In the genomic region with DNA sequence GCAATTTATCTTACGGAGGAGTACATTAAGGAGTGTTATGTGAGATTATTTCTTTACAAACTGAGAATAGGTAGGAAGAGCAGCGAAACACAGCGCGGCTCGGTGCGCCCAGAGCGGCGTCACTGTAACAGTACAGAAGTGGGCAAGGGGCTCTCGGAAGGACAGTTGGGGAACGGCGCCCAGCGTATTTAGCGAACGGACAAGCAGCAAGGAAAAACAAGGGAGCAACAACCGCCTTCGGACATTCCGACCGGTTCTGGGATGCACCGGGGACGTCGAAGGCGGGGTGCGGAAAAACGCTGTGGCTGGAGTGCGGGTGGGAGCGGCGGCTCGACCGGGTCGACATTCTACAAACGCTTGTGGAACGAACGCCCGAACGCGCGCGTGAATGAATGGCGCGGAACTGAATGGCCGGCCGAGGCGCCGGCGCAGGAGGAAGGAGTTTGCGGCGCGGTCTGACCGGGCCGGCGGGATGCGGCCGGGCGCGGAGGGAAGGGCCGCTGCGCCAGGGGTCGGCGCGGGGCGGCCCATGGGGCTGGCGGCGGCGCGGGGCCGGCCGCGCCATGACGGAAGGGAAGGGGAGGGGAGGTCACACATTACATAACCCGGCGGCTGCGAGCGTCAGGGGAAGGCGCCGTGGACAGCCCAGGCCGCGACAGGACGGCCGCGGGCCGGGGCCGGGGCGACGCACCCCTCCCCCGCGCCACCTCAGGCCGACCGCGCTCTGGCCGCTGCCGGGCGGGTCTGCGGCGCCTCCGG, we compare ENCODE assay signal across 1 cellular context.
A peak's percentile ranks its signal among the peaks of the same experiment; 100 is the strongest.
TF ChIP-seq lines count a peak whose summit lies in the region.

No MANE protein-coding gene starts in this region.

TF ChIP-seq in HepG2, 621 proteins besides CTCF, POLR2A, EP300 and RAD21 (continued from another document and continues in another):
- TF ChIP-seq ZNF768 (CRISPR knock-in tag; IDR thresholded peaks at IDR 0.05) (no peak; the same call in 1 of the 2 replicates), ZNF557 (CRISPR knock-in tag; IDR thresholded peaks at IDR 0.05) (no peak), ZNF264 (CRISPR knock-in tag; IDR thresholded peaks at IDR 0.05) (no peak), ZNF75D (CRISPR knock-in tag; IDR thresholded peaks at IDR 0.05; ENCODE audit: borderline replicate concordance) (no peak), POLR2AphosphoS5 (IDR thresholded peaks at IDR 0.05; ENCODE audit: low read depth, low read length) (peak; percentile 9; the same call in 1 of the 2 replicates), ZNF550 (CRISPR knock-in tag; IDR thresholded peaks at IDR 0.05; ENCODE audit: borderline replicate concordance) (no peak), SMAD3 (CRISPR knock-in tag; IDR thresholded peaks at IDR 0.05) (peak; percentile 1; the same call in 1 of the 2 replicates), KDM5B (CRISPR knock-in tag; IDR thresholded peaks at IDR 0.05; ENCODE audit: borderline replicate concordance) (peak; percentile 73; the same call in 1 of the 2 replicates), RBM22 (optimal IDR thresholded peaks at IDR 0.05; ENCODE audit: low read length) (no peak), ZBTB1 (CRISPR knock-in tag; IDR thresholded peaks at IDR 0.05; ENCODE audit: borderline replicate concordance) (no peak), ZNF251 (CRISPR knock-in tag; IDR thresholded peaks at IDR 0.05) (no peak), SRF (IDR thresholded peaks at IDR 0.05; ENCODE audit: low read depth, low read length) (no peak), MIXL1 (CRISPR knock-in tag; IDR thresholded peaks at IDR 0.05) (no peak), ZNF317 (CRISPR knock-in tag; IDR thresholded peaks at IDR 0.05) (0 out of 2 replicates have a peak, but pooled peaks have one; percentile 48), ZNF678 (CRISPR knock-in tag; IDR thresholded peaks at IDR 0.05) (no peak), ZSCAN25 (CRISPR knock-in tag; IDR thresholded peaks at IDR 0.05) (no peak), RFXANK (CRISPR knock-in tag; IDR thresholded peaks at IDR 0.05) (0 out of 2 replicates have a peak, but pooled peaks have one; percentile 15), SP1 (IDR thresholded peaks at IDR 0.05) (no peak), SP1 (CRISPR knock-in tag; IDR thresholded peaks at IDR 0.05) (no peak; the same call in 1 of the 2 replicates), BRD4 (CRISPR knock-in tag; IDR thresholded peaks at IDR 0.05) (peak; percentile 50; the same call in 1 of the 2 replicates), ZNF761 (CRISPR knock-in tag; conservative IDR thresholded peaks at IDR 0.05) (no peak), IKZF1 (IDR thresholded peaks at IDR 0.05) (no peak), MEIS1 (CRISPR knock-in tag; IDR thresholded peaks at IDR 0.05; ENCODE audit: borderline replicate concordance) (no peak), ZNF33A (CRISPR knock-in tag; IDR thresholded peaks at IDR 0.05; ENCODE audit: borderline replicate concordance) (no peak), GABPB1 (CRISPR knock-in tag; IDR thresholded peaks at IDR 0.05) (peak; percentile 38; the same call in 1 of the 2 replicates), HCFC1 (IDR thresholded peaks at IDR 0.05; ENCODE audit: low read depth, low read length) (no peak), NR1H2 (CRISPR knock-in tag; IDR thresholded peaks at IDR 0.05; ENCODE audit: borderline replicate concordance, low read depth) (no peak), SNAPC2 (CRISPR knock-in tag; IDR thresholded peaks at IDR 0.05) (no peak), MYC (CRISPR knock-in tag; IDR thresholded peaks at IDR 0.05; ENCODE audit: borderline replicate concordance) (peak; percentile 51; the same call in 1 of the 2 replicates), ZFP36L2 (CRISPR knock-in tag; IDR thresholded peaks at IDR 0.05) (no peak), AHR (CRISPR knock-in tag; IDR thresholded peaks at IDR 0.05) (no peak; the same call in 1 of the 2 replicates), EZH2 (conservative IDR thresholded peaks at IDR 0.05; ENCODE audit: low read depth, low read length) (no peak), HOXA7 (CRISPR knock-in tag; IDR thresholded peaks at IDR 0.05) (no peak), ZNF12 (CRISPR knock-in tag; IDR thresholded peaks at IDR 0.05) (no peak), MBNL3 (CRISPR knock-in tag; conservative IDR thresholded peaks at IDR 0.05) (no peak)
- TF ChIP-seq, protein P1, sequence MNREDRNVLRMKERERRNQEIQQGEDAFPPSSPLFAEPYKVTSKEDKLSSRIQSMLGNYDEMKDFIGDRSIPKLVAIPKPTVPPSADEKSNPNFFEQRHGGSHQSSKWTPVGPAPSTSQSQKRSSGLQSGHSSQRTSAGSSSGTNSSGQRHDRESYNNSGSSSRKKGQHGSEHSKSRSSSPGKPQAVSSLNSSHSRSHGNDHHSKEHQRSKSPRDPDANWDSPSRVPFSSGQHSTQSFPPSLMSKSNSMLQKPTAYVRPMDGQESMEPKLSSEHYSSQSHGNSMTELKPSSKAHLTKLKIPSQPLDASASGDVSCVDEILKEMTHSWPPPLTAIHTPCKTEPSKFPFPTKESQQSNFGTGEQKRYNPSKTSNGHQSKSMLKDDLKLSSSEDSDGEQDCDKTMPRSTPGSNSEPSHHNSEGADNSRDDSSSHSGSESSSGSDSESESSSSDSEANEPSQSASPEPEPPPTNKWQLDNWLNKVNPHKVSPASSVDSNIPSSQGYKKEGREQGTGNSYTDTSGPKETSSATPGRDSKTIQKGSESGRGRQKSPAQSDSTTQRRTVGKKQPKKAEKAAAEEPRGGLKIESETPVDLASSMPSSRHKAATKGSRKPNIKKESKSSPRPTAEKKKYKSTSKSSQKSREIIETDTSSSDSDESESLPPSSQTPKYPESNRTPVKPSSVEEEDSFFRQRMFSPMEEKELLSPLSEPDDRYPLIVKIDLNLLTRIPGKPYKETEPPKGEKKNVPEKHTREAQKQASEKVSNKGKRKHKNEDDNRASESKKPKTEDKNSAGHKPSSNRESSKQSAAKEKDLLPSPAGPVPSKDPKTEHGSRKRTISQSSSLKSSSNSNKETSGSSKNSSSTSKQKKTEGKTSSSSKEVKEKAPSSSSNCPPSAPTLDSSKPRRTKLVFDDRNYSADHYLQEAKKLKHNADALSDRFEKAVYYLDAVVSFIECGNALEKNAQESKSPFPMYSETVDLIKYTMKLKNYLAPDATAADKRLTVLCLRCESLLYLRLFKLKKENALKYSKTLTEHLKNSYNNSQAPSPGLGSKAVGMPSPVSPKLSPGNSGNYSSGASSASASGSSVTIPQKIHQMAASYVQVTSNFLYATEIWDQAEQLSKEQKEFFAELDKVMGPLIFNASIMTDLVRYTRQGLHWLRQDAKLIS (CRISPR knock-in tag; IDR thresholded peaks at IDR 0.05), result peak; percentile 64; the same call in 1 of the 2 replicates
- TF ChIP-seq, protein P2, sequence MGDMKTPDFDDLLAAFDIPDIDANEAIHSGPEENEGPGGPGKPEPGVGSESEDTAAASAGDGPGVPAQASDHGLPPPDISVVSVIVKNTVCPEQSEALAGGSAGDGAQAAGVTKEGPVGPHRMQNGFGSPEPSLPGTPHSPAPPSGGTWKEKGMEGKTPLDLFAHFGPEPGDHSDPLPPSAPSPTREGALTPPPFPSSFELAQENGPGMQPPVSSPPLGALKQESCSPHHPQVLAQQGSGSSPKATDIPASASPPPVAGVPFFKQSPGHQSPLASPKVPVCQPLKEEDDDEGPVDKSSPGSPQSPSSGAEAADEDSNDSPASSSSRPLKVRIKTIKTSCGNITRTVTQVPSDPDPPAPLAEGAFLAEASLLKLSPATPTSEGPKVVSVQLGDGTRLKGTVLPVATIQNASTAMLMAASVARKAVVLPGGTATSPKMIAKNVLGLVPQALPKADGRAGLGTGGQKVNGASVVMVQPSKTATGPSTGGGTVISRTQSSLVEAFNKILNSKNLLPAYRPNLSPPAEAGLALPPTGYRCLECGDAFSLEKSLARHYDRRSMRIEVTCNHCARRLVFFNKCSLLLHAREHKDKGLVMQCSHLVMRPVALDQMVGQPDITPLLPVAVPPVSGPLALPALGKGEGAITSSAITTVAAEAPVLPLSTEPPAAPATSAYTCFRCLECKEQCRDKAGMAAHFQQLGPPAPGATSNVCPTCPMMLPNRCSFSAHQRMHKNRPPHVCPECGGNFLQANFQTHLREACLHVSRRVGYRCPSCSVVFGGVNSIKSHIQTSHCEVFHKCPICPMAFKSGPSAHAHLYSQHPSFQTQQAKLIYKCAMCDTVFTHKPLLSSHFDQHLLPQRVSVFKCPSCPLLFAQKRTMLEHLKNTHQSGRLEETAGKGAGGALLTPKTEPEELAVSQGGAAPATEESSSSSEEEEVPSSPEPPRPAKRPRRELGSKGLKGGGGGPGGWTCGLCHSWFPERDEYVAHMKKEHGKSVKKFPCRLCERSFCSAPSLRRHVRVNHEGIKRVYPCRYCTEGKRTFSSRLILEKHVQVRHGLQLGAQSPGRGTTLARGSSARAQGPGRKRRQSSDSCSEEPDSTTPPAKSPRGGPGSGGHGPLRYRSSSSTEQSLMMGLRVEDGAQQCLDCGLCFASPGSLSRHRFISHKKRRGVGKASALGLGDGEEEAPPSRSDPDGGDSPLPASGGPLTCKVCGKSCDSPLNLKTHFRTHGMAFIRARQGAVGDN (CRISPR knock-in tag; IDR thresholded peaks at IDR 0.05), result peak; percentile 61
- TF ChIP-seq, protein P3, sequence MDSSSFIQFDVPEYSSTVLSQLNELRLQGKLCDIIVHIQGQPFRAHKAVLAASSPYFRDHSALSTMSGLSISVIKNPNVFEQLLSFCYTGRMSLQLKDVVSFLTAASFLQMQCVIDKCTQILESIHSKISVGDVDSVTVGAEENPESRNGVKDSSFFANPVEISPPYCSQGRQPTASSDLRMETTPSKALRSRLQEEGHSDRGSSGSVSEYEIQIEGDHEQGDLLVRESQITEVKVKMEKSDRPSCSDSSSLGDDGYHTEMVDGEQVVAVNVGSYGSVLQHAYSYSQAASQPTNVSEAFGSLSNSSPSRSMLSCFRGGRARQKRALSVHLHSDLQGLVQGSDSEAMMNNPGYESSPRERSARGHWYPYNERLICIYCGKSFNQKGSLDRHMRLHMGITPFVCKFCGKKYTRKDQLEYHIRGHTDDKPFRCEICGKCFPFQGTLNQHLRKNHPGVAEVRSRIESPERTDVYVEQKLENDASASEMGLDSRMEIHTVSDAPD (CRISPR knock-in tag; IDR thresholded peaks at IDR 0.05), result no peak
- TF ChIP-seq, protein P4, sequence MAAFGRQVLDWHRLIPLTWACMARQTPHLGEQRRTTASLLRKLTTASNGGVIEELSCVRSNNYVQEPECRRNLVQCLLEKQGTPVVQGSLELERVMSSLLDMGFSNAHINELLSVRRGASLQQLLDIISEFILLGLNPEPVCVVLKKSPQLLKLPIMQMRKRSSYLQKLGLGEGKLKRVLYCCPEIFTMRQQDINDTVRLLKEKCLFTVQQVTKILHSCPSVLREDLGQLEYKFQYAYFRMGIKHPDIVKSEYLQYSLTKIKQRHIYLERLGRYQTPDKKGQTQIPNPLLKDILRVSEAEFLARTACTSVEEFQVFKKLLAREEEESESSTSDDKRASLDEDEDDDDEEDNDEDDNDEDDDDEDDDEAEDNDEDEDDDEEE (CRISPR knock-in tag; IDR thresholded peaks at IDR 0.05), result no peak
- TF ChIP-seq, protein P5, sequence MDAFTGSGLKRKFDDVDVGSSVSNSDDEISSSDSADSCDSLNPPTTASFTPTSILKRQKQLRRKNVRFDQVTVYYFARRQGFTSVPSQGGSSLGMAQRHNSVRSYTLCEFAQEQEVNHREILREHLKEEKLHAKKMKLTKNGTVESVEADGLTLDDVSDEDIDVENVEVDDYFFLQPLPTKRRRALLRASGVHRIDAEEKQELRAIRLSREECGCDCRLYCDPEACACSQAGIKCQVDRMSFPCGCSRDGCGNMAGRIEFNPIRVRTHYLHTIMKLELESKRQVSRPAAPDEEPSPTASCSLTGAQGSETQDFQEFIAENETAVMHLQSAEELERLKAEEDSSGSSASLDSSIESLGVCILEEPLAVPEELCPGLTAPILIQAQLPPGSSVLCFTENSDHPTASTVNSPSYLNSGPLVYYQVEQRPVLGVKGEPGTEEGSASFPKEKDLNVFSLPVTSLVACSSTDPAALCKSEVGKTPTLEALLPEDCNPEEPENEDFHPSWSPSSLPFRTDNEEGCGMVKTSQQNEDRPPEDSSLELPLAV (CRISPR knock-in tag; conservative IDR thresholded peaks at IDR 0.05; ENCODE audit: low read depth), result 0 out of 2 replicates have a peak, but pooled peaks have one; percentile 12
- TF ChIP-seq, protein P6, sequence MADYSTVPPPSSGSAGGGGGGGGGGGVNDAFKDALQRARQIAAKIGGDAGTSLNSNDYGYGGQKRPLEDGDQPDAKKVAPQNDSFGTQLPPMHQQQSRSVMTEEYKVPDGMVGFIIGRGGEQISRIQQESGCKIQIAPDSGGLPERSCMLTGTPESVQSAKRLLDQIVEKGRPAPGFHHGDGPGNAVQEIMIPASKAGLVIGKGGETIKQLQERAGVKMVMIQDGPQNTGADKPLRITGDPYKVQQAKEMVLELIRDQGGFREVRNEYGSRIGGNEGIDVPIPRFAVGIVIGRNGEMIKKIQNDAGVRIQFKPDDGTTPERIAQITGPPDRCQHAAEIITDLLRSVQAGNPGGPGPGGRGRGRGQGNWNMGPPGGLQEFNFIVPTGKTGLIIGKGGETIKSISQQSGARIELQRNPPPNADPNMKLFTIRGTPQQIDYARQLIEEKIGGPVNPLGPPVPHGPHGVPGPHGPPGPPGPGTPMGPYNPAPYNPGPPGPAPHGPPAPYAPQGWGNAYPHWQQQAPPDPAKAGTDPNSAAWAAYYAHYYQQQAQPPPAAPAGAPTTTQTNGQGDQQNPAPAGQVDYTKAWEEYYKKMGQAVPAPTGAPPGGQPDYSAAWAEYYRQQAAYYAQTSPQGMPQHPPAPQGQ (CRISPR knock-in tag; IDR thresholded peaks at IDR 0.05; ENCODE audit: borderline replicate concordance), result no peak
- TF ChIP-seq, protein P7, sequence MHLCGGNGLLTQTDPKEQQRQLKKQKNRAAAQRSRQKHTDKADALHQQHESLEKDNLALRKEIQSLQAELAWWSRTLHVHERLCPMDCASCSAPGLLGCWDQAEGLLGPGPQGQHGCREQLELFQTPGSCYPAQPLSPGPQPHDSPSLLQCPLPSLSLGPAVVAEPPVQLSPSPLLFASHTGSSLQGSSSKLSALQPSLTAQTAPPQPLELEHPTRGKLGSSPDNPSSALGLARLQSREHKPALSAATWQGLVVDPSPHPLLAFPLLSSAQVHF (CRISPR knock-in tag; IDR thresholded peaks at IDR 0.05), result peak; percentile 78
- TF ChIP-seq, protein P8, sequence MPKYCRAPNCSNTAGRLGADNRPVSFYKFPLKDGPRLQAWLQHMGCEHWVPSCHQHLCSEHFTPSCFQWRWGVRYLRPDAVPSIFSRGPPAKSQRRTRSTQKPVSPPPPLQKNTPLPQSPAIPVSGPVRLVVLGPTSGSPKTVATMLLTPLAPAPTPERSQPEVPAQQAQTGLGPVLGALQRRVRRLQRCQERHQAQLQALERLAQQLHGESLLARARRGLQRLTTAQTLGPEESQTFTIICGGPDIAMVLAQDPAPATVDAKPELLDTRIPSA (CRISPR knock-in tag; IDR thresholded peaks at IDR 0.05; ENCODE audit: borderline replicate concordance), result no peak
- TF ChIP-seq, protein P9, sequence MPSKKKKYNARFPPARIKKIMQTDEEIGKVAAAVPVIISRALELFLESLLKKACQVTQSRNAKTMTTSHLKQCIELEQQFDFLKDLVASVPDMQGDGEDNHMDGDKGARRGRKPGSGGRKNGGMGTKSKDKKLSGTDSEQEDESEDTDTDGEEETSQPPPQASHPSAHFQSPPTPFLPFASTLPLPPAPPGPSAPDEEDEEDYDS (CRISPR knock-in tag; IDR thresholded peaks at IDR 0.05), result no peak
